In genomic region chr12:47124451-47124850, GRCh38 we compare ENCODE assay signal across 22 cellular contexts. TPM values are rescaled to one million over a fixed set of nuclear protein-coding genes. Genes with fewer than 3 reads are reported as not detected.
DNase-seq lines count a peak whose midpoint lies in the region; ATAC-seq and TF ChIP-seq lines count a peak whose summit lies in the region.
"Had no signal": no experiment of that assay in that cellular context is flagged by ENCODE, and none has a peak within 500 bp of the region (broad histone marks: within the 10 kb centered on the region; RNA-seq: fewer than 3 reads in every experiment).

No MANE protein-coding gene starts in this region.

- H3K27me3 ChIP-seq in PC-3 (ENCODE audit: low read length), result no peaks in the 10 kb centered on the region
- H3K27me3 ChIP-seq: left lung, uterus had no signal

- DNase-seq in AG10803 (ENCODE audit: low read depth), result peak; percentile 79
- peak; percentile 36 for DNase-seq in PC-3
- peak; percentile 51 to 86 for DNase-seq in cardiac fibroblast (ENCODE audit: low read depth in 2 of 2)
- peak; percentile 87 for DNase-seq in iris pigment epithelial cell (ENCODE audit: low read depth)
- DNase-seq in SIG-M5 (lab: John Stamatoyannopoulos, UW), result no peak
- no peak for DNase-seq in glomerular visceral epithelial cell (ENCODE audit: extremely low spot score)
- DNase-seq in NOMO-1 treated with DMSO at 0.1 percent for 48 hours (lab: John Stamatoyannopoulos, UW; ENCODE audit: unreplicated experiment), result no peak
- DNase-seq: activated CD8-positive, alpha-beta T cell treated with anti-CD3 and anti-CD28 coated beads for 36 hours; activated naive CD4-positive, alpha-beta T cell treated with anti-CD3 and anti-CD28 coated beads, Interleukin-2, amount 10 ng/mL, durations not matched to agents 7 days and 5 days; activated T-cell treated with anti-CD3 and anti-CD28 coated beads, Interleukin-2, amount 50 U/mL, for 1 hour; Caco-2; dermis blood vessel endothelial cell; KG1; left lung; NCI-H2029; stimulated activated CD4-positive, alpha-beta T cell treated with anti-CD3 and anti-CD28 coated beads, Interleukin-4, amount 100 ng/mL, for 1 hour; T-helper 2 cell; uterus had no signal

- H2AFZ ChIP-seq in PC-3 (ENCODE audit: low read length), result no peak overlapping the region

- H3K9me3 ChIP-seq in PC-3 (ENCODE audit: low read length), result no peaks in the 10 kb centered on the region
- H3K9me3 ChIP-seq: Caco-2, left lung, prostate gland, uterus had no signal

- H3F3A ChIP-seq in PC-3 (ENCODE audit: low read length, unreplicated experiment), result no peaks in the 10 kb centered on the region

- intact Hi-C loops in PC-3 (cut with micrococcal nuclease), result no loop called here

- H3K4me2 ChIP-seq in PC-3 (ENCODE audit: low read length), result no peak overlapping the region

- BruUV-seq in PC-3 (replicated peaks; lab: Mats Ljungman, UMichigan), result no TSS peak

- no peaks in the 10 kb centered on the region for H3K36me3 ChIP-seq in PC-3 (ENCODE audit: low read depth, low read length)
- H3K36me3 ChIP-seq: left lung, prostate gland, uterus had no signal

- no peaks in the 10 kb centered on the region for H3K9me2 ChIP-seq in PC-3 (replicated peaks; ENCODE audit: low read length)

- 0 out of 2 replicates have a peak, but pooled peaks have one; percentile 21 for ATAC-seq in PC-3
- no peak for ATAC-seq in HG02970 (IDR thresholded peaks at IDR 0.05; ENCODE audit: low FRiP score, unreplicated experiment)
- ATAC-seq: activated CD8-positive, alpha-beta T cell treated with anti-CD3 and anti-CD28 coated beads for 36 hours; left lung; WTC11 had no signal

- H3K4me3 ChIP-seq in AG10803 (ENCODE audit: low read length), result no peak overlapping the region
- no peak overlapping the region for H3K4me3 ChIP-seq in PC-3 (ENCODE audit: low read length)
- H3K4me3 ChIP-seq in cardiac fibroblast (replicated peaks in 1 of 2; ENCODE audit: low read depth in 2 of 2, low read length in 2 of 2), result no peak overlapping the region
- H3K4me3 ChIP-seq: left lung, prostate gland, skin epidermis, uterus had no signal

- no peaks in the 10 kb centered on the region for H4K20me1 ChIP-seq in PC-3 (ENCODE audit: low read length)

- CTCF ChIA-PET in PC-3 (lab: Charles Lee), result no interaction called here

- no peaks in the 10 kb centered on the region for H3K79me2 ChIP-seq in PC-3 (ENCODE audit: low read length)

- no peak overlapping the region for H3K27ac ChIP-seq in PC-3 (ENCODE audit: low read length)
- H3K27ac ChIP-seq: left lung, prostate gland, skin epidermis, uterus had no signal

- POLR2A ChIA-PET in PC-3 (lab: Charles Lee; ENCODE audit: unreplicated experiment), result no interaction called here

- TF ChIP-seq CTCF in AG10803 (conservative IDR thresholded peaks at IDR 0.05; ENCODE audit: low read length), result no peak
- no peak for TF ChIP-seq CTCF in PC-3 (conservative IDR thresholded peaks at IDR 0.05; ENCODE audit: low read depth, low read length)
- no peak for TF ChIP-seq CTCF in cardiac fibroblast (IDR thresholded peaks at IDR 0.05; ENCODE audit: low read depth, low read length)

- H3K9ac ChIP-seq in PC-3 (ENCODE audit: low read length), result no peak overlapping the region

- peaks cover 37% of the 10 kb centered on the region for H3K4me1 ChIP-seq in PC-3 (ENCODE audit: insufficient read depth, low read length)
- H3K4me1 ChIP-seq: Caco-2, left lung, prostate gland, uterus had no signal

RNA-seq across cellular contexts. Expression of gene AMIGO2, which starts 44.7 kb away (rescaled TPM):
- 19.3 and 22.2 TPM in 2 replicates for total RNA-seq in PC-3 (2014; rRNA removed)

RNA-seq across cellular contexts. Expression of gene PCED1B, which starts 45.0 kb away (rescaled TPM):
- 1.0 TPM in 1 of 2 replicates, not detected in the other for total RNA-seq in PC-3 (2014; rRNA removed)

Comparison
In these comparisons a context has a peak if more than half of its experiments do, and no peak if none do; other contexts are left out.
1. DNase-seq: peak in AG10803 (single experiment), PC-3 (single experiment), cardiac fibroblast (2 of 2) and iris pigment epithelial cell (single experiment); none in SIG-M5 (single experiment), glomerular visceral epithelial cell (single experiment) and NOMO-1 treated with DMSO at 0.1 percent for 48 hours (single experiment).